Comparison of ENCODE assay signal across 32 cellular contexts in the genomic region with DNA sequence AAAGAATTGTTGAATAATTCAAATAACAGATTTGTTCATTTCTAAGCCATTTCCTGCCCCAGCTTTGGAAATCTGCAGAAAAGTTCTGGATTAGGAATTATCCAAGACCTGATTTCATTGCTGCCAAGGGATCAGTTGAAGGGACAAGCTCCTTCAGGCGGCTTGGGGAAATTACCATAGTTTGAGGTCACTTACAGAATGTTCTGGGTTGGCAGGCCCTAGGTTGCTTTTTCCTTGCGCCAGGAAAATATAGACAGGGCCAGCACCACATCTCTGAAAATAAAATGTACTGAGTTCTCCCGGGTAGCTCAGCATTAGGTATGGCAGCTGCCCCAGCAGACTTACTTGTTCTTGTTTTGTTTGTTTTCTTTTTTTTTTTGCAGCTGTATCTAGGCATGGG.
"Had no signal": no experiment of that assay in that cellular context is flagged by ENCODE, and none has a peak within 500 bp of the region (broad histone marks: within the 10 kb centered on the region; RNA-seq: fewer than 3 reads in every experiment).

No MANE protein-coding gene starts in this region.

- H3K9me3 Mint-ChIP-seq: activated CD4-positive, alpha-beta memory T cell treated with anti-CD3 and anti-CD28 coated beads, Interleukin-2, amount 10 ng/mL, durations not matched to agents 7 days and 5 days; activated CD4-positive, alpha-beta T cell treated with anti-CD3 and anti-CD28 coated beads, Interleukin-2, amount 10 ng/mL, durations not matched to agents 7 days and 5 days; activated T-cell treated with anti-CD3 and anti-CD28 coated beads, Interleukin-2, amount 50 U/mL, for 24 hours; T-helper 2 cell treated with Interferon-gamma antibody and Interleukin-4, amounts not matched to agents 5 μg/mL and 100 μg/mL, for 36 hours; WTC11 had no signal

- H3K4me1 ChIP-seq: breast epithelium, colonic mucosa, esophagus squamous epithelium, gastrocnemius medialis, heart left ventricle had no signal

- ATAC-seq: activated T-cell treated with anti-CD3 and anti-CD28 coated beads, Interleukin-2, amount 50 U/mL, for 72 hours; gastrocnemius medialis; heart left ventricle; T-helper 17 cell; WTC11 had no signal

- H3K36me3 Mint-ChIP-seq: activated naive CD8-positive, alpha-beta T cell; brain; WTC11 had no signal

- H3K4me1 Mint-ChIP-seq: activated CD4-positive, alpha-beta memory T cell treated with anti-CD3 and anti-CD28 coated beads, Interleukin-2, amount 10 ng/mL, durations not matched to agents 7 days and 5 days; activated CD4-positive, alpha-beta T cell treated with anti-CD3 and anti-CD28 coated beads, Interleukin-2, amount 10 ng/mL, durations not matched to agents 7 days and 5 days; T-helper 17 cell; WTC11 had no signal

- H3K36me3 ChIP-seq: breast epithelium, cardiac muscle cell, colonic mucosa, esophagus squamous epithelium, gastrocnemius medialis, heart left ventricle had no signal

- H3K27ac Mint-ChIP-seq: activated CD4-positive, alpha-beta memory T cell treated with anti-CD3 and anti-CD28 coated beads, Interleukin-2, amount 10 ng/mL, durations not matched to agents 7 days and 5 days; activated CD4-positive, alpha-beta T cell treated with anti-CD3 and anti-CD28 coated beads, Interleukin-2, amount 10 ng/mL, durations not matched to agents 7 days and 5 days; activated naive CD8-positive, alpha-beta T cell; activated T-cell treated with anti-CD3 and anti-CD28 coated beads, Interleukin-2, amount 50 U/mL, for 24 hours; activated T-cell treated with anti-CD3 and anti-CD28 coated beads, Interleukin-2, amount 50 U/mL, for 72 hours; brain; T-helper 17 cell; T-helper 2 cell treated with Interferon-gamma antibody and Interleukin-4, amounts not matched to agents 5 μg/mL and 100 μg/mL, for 36 hours; WTC11 had no signal

- DNase-seq: activated CD4-positive, alpha-beta memory T cell treated with anti-CD3 and anti-CD28 coated beads, Interleukin-2, amount 10 ng/mL, durations not matched to agents 7 days and 5 days; activated CD4-positive, alpha-beta T cell treated with anti-CD3 and anti-CD28 coated beads for 1 hour; activated CD4-positive, alpha-beta T cell treated with anti-CD3 and anti-CD28 coated beads for 4 hours; activated CD4-positive, alpha-beta T cell treated with anti-CD3 and anti-CD28 coated beads, Interleukin-2, amount 10 ng/mL, durations not matched to agents 7 days and 5 days; activated CD4-positive, alpha-beta T cell treated with anti-CD3 and anti-CD28 coated beads, Interleukin-2, amount 50 U/mL, for 4 hours; activated CD8-positive, alpha-beta memory T cell treated with anti-CD3 and anti-CD28 coated beads, Interleukin-2, amount 50 U/mL, for 48 hours; activated gamma-delta T cell; activated naive CD4-positive, alpha-beta T cell; activated naive CD4-positive, alpha-beta T cell treated with anti-CD3 and anti-CD28 coated beads, Interleukin-2, amount 50 U/mL, for 16 hours; activated T-cell treated with anti-CD3 and anti-CD28 coated beads for 4 hours; activated T-cell treated with anti-CD3 and anti-CD28 coated beads, Interleukin-2, amount 50 U/mL, for 24 hours; activated T-cell treated with anti-CD3 and anti-CD28 coated beads, Interleukin-2, amount 50 U/mL, for 72 hours; amniotic stem cell; anterior cingulate cortex; central memory CD4-positive, alpha-beta T cell; cerebellar nuclear complex; colonic mucosa; effector CD8-positive, alpha-beta T cell; esophagus squamous epithelium; foreskin fibroblast; gastrocnemius medialis; glutamatergic neuron; heart left ventricle; T-helper 1 cell; T-helper 17 cell; T1000 had no signal

- H3K27me3 ChIP-seq: breast epithelium, cardiac muscle cell, colonic mucosa, esophagus squamous epithelium, gastrocnemius medialis, heart left ventricle had no signal

- H3K4me3 Mint-ChIP-seq: activated CD4-positive, alpha-beta memory T cell treated with anti-CD3 and anti-CD28 coated beads, Interleukin-2, amount 10 ng/mL, durations not matched to agents 7 days and 5 days; activated CD4-positive, alpha-beta T cell treated with anti-CD3 and anti-CD28 coated beads, Interleukin-2, amount 10 ng/mL, durations not matched to agents 7 days and 5 days; activated naive CD8-positive, alpha-beta T cell; activated T-cell treated with anti-CD3 and anti-CD28 coated beads, Interleukin-2, amount 50 U/mL, for 24 hours; activated T-cell treated with anti-CD3 and anti-CD28 coated beads, Interleukin-2, amount 50 U/mL, for 72 hours; brain; T-helper 17 cell; T-helper 2 cell treated with Interferon-gamma antibody and Interleukin-4, amounts not matched to agents 5 μg/mL and 100 μg/mL, for 36 hours; WTC11 had no signal

- H3K9me3 ChIP-seq: breast epithelium, colonic mucosa, esophagus squamous epithelium, gastrocnemius medialis had no signal

- H3K27me3 Mint-ChIP-seq: activated CD4-positive, alpha-beta memory T cell treated with anti-CD3 and anti-CD28 coated beads, Interleukin-2, amount 10 ng/mL, durations not matched to agents 7 days and 5 days; activated CD4-positive, alpha-beta T cell treated with anti-CD3 and anti-CD28 coated beads, Interleukin-2, amount 10 ng/mL, durations not matched to agents 7 days and 5 days; activated naive CD8-positive, alpha-beta T cell; activated T-cell treated with anti-CD3 and anti-CD28 coated beads, Interleukin-2, amount 50 U/mL, for 24 hours; brain; T-helper 17 cell had no signal

- H3K4me3 ChIP-seq: breast epithelium, cardiac muscle cell, colonic mucosa, esophagus squamous epithelium, gastrocnemius medialis, heart left ventricle had no signal

- H3K27ac ChIP-seq: breast epithelium, cardiac muscle cell, colonic mucosa, esophagus squamous epithelium, gastrocnemius medialis, heart left ventricle had no signal
